ENCODE assay signal across 14 cellular contexts in genomic region chr10:132957981-132958885, GRCh38. TPM values are rescaled to one million over a fixed set of nuclear protein-coding genes. Genes with fewer than 3 reads are reported as not detected.
"Had no signal": no experiment of that assay in that cellular context is flagged by ENCODE, and none has a peak within 500 bp of the region (broad histone marks: within the 10 kb centered on the region; RNA-seq: fewer than 3 reads in every experiment).

No MANE protein-coding gene starts in this region.

- H3K36me3 Mint-ChIP-seq: activated CD8-positive, alpha-beta memory T cell treated with anti-CD3 and anti-CD28 coated beads, Interleukin-2, amount 10 ng/mL, durations not matched to agents 7 days and 5 days; naive B cell had no signal

- H3K36me3 ChIP-seq: ascending aorta, heart left ventricle, lower lobe of right lung had no signal

- H3K27ac ChIP-seq: ascending aorta, lower lobe of right lung, testis had no signal

- H3K4me3 ChIP-seq: ascending aorta, heart left ventricle, lower lobe of right lung, testis had no signal

- H3K4me1 ChIP-seq: testis had no signal

- H3K9me3 Mint-ChIP-seq: activated naive CD8-positive, alpha-beta T cell treated with anti-CD3 and anti-CD28 coated beads, Interleukin-2, amount 50 U/mL, for 24 hours; stimulated activated naive CD8-positive, alpha-beta T cell treated with anti-CD3 and anti-CD28 coated beads, Interleukin-15, Interleukin-2, amounts not matched to agents 100 ng/mL and 50 ng/mL, for 24 hours had no signal

- H3K4me3 Mint-ChIP-seq: activated CD8-positive, alpha-beta memory T cell treated with anti-CD3 and anti-CD28 coated beads, Interleukin-2, amount 10 ng/mL, durations not matched to agents 7 days and 5 days; activated naive CD8-positive, alpha-beta T cell treated with anti-CD3 and anti-CD28 coated beads, Interleukin-2, amount 50 U/mL, for 24 hours; activated T-cell treated with anti-CD3 and anti-CD28 coated beads, Interleukin-2, amount 50 U/mL, for 72 hours; stimulated activated naive CD8-positive, alpha-beta T cell treated with anti-CD3 and anti-CD28 coated beads, Interleukin-15, Interleukin-2, amounts not matched to agents 100 ng/mL and 50 ng/mL, for 24 hours; T-helper 17 cell had no signal

- H3K27me3 ChIP-seq: ascending aorta, testis had no signal

- H3K9me3 ChIP-seq: ascending aorta, heart left ventricle, lower lobe of right lung, testis had no signal

- H3K27ac Mint-ChIP-seq: activated CD8-positive, alpha-beta memory T cell treated with anti-CD3 and anti-CD28 coated beads, Interleukin-2, amount 10 ng/mL, durations not matched to agents 7 days and 5 days; activated naive CD8-positive, alpha-beta T cell treated with anti-CD3 and anti-CD28 coated beads, Interleukin-2, amount 50 U/mL, for 24 hours; activated T-cell treated with anti-CD3 and anti-CD28 coated beads, Interleukin-2, amount 50 U/mL, for 72 hours; stimulated activated naive CD8-positive, alpha-beta T cell treated with anti-CD3 and anti-CD28 coated beads, Interleukin-15, Interleukin-2, amounts not matched to agents 100 ng/mL and 50 ng/mL, for 24 hours; T-helper 17 cell had no signal

- DNase-seq: activated CD8-positive, alpha-beta memory T cell treated with anti-CD3 and anti-CD28 coated beads, Interleukin-2, amount 10 ng/mL, durations not matched to agents 7 days and 5 days; activated naive CD4-positive, alpha-beta T cell; activated naive CD8-positive, alpha-beta T cell treated with anti-CD3 and anti-CD28 coated beads, Interleukin-2, amount 50 U/mL, for 24 hours; activated T-cell treated with anti-CD3 and anti-CD28 coated beads, Interleukin-2, amount 50 U/mL, for 72 hours; lower lobe of right lung; naive B cell; occipital lobe; stimulated activated CD4-positive, alpha-beta T cell treated with anti-CD3 and anti-CD28 coated beads, Interleukin-15, amount 100 ng/mL, for 24 hours; stimulated activated CD4-positive, alpha-beta T cell treated with anti-CD3 and anti-CD28 coated beads, Interleukin-4, amount 100 ng/mL, for 24 hours; T-helper 17 cell; testis had no signal

RNA-seq across cellular contexts. Expression of gene CFAP46, which starts 15.9 kb away (rescaled TPM):
- total RNA-seq: activated CD8-positive, alpha-beta memory T cell treated with anti-CD3 and anti-CD28 coated beads, Interleukin-2, amount 10 ng/mL, durations not matched to agents 7 days and 5 days; ascending aorta; T-helper 17 cell had no signal
